ENCODE assay signal across 9 cellular contexts in genomic region chr7:94491410-94491809, GRCh38.
"Had no signal": no experiment of that assay in that cellular context is flagged by ENCODE, and none has a peak within 500 bp of the region (broad histone marks: within the 10 kb centered on the region; RNA-seq: fewer than 3 reads in every experiment).

No MANE protein-coding gene starts in this region.

- H3K4me1 Mint-ChIP-seq: IgD-negative memory B cell had no signal

- ATAC-seq: HepG2, K562 had no signal

- H3K9ac ChIP-seq: KMS-11 had no signal

- DNase-seq: IMR-90, KBM-7, KG1 had no signal

- H3K4me3 ChIP-seq: K562 had no signal

- H3K4me2 ChIP-seq: KMS-11 had no signal

- H3K36me3 Mint-ChIP-seq: IgD-negative memory B cell had no signal

- H3K27ac ChIP-seq: HL-60, KMS-11 had no signal

- FAIRE-seq: HepG2, HTR-8/SVneo, K562 had no signal

- H3K4me3 Mint-ChIP-seq: IgD-negative memory B cell had no signal

- H3K27ac Mint-ChIP-seq: IgD-negative memory B cell had no signal
